Comparison of ENCODE assay signal across 21 cellular contexts in genomic region chr5:126301056-126301455, GRCh38.
"Had no signal": no experiment of that assay in that cellular context is flagged by ENCODE, and none has a peak within 500 bp of the region (broad histone marks: within the 10 kb centered on the region; RNA-seq: fewer than 3 reads in every experiment).

No MANE protein-coding gene starts in this region.

- H3K36me3 ChIP-seq: heart right ventricle, left lung, lower lobe of right lung, ovary, right atrium auricular region, right lobe of liver, spleen, suprapubic skin, thoracic aorta, tibial artery, upper lobe of right lung had no signal

- H3K4me2 ChIP-seq: hepatocyte had no signal

- H2AFZ ChIP-seq: hepatocyte had no signal

- H3K27me3 ChIP-seq: heart right ventricle, hepatocyte, left lung, ovary, right atrium auricular region, right lobe of liver, spleen, suprapubic skin, tibial artery, upper lobe of right lung had no signal

- H3K27ac ChIP-seq: heart right ventricle, hepatocyte, left lung, lower lobe of right lung, ovary, right atrium auricular region, right lobe of liver, spleen, suprapubic skin, thoracic aorta, tibial artery, upper lobe of right lung had no signal

- H3K4me1 ChIP-seq: heart right ventricle, left lung, lower lobe of right lung, right atrium auricular region, right lobe of liver, spleen, suprapubic skin, tibial artery, upper lobe of right lung had no signal

- H3K79me2 ChIP-seq: hepatocyte had no signal

- DNase-seq: heart right ventricle; kidney glomerular epithelial cell; left cardiac atrium; left lung; lower lobe of right lung; mammary epithelial cell; mesendoderm; naive thymus-derived CD4-positive, alpha-beta T cell; ovary; right lobe of liver; small intestine; spleen; stimulated activated CD4-positive, alpha-beta T cell treated with anti-CD3 and anti-CD28 coated beads, Interleukin-4, amount 100 ng/mL, for 24 hours; stimulated activated naive CD4-positive, alpha-beta T cell; tibial artery; trophoblast cell; upper lobe of right lung had no signal

- H3K9me3 ChIP-seq: lower lobe of right lung, ovary, right lobe of liver, suprapubic skin, tibial artery, upper lobe of right lung had no signal

- H3K4me3 ChIP-seq: heart right ventricle, hepatocyte, left lung, lower lobe of right lung, ovary, right atrium auricular region, right lobe of liver, spleen, suprapubic skin, thoracic aorta, tibial artery, upper lobe of right lung had no signal
